ENCODE assay signal across 20 cellular contexts in genomic region chr18:44916429-44917183, GRCh38.
A peak's percentile ranks its signal among the peaks of the same experiment; 100 is the strongest.
DNase-seq lines count a peak whose midpoint lies in the region; ATAC-seq, FAIRE-seq and TF ChIP-seq lines count a peak whose summit lies in the region.
"Had no signal": no experiment of that assay in that cellular context is flagged by ENCODE, and none has a peak within 500 bp of the region (broad histone marks: within the 10 kb centered on the region; RNA-seq: fewer than 3 reads in every experiment).

No MANE protein-coding gene starts in this region.

- RAD21 ChIA-PET in GM12878 (lab: Charles Lee; ENCODE audit: unreplicated experiment): interaction anchor here (0.6 to 1.2 kb wide), 3 partner anchors 16 to 296 kb away, joined by 3 to 7 read pairs (median 4); no protein-coding TSS in a partner anchor

- no peak for TF ChIP-seq RAD21 in GM12878 (IDR thresholded peaks at IDR 0.05; ENCODE audit: insufficient read depth, low read depth, low read length)

- H3K9ac ChIP-seq in GM12878 (ENCODE audit: control insufficient read depth, insufficient read depth, low read length) (no peak overlapping the region), rectal smooth muscle tissue (ENCODE audit: low read length) (no peak overlapping the region)

- in situ Hi-C loops in GM12878 (cut with MboI): no loop called here

- intact Hi-C loops in GM12878 (cut with micrococcal nuclease; ENCODE audit: unreplicated experiment) (no loop called here), uterus (cut with DNase I; ENCODE audit: low total_unique reads) (no loop called here)

- TF ChIP-seq CTCF in GM12878 (IDR thresholded peaks at IDR 0.05 in 2 of 3, conservative IDR thresholded peaks at IDR 0.05 in 1 of 3; ENCODE audit: control insufficient read depth in 2 of 3, extremely low read depth in 1 of 3, insufficient read depth in 1 of 3, low read depth in 3 of 3, low read length in 3 of 3) (no peak), uterus (IDR thresholded peaks at IDR 0.05) (no peak)

- no TSS peak for BruUV-seq in GM12878 (replicated peaks; lab: Mats Ljungman, UMichigan)

- H3K4me1 ChIP-seq in GM12878 (ENCODE audit: control insufficient read depth, insufficient read depth, low read length): peaks cover 18% of the 10 kb centered on the region
- H3K4me1 ChIP-seq in rectal smooth muscle tissue (ENCODE audit: control insufficient read depth, insufficient read depth, low read length): peaks cover 14% of the 10 kb centered on the region
- peaks cover 0 to 4% of the 10 kb centered on the region in 2 donors for H3K4me1 ChIP-seq in uterus

- no peaks in the 10 kb centered on the region for H3K79me2 ChIP-seq in GM12878 (ENCODE audit: control insufficient read depth, insufficient read depth, low read length)

- POLR2A ChIA-PET in GM12878 (lab: Charles Lee): no interaction called here

- ATAC-seq in GM12878 (no peak), left lobe of liver (peak; percentile 41), HG03378 (IDR thresholded peaks at IDR 0.05; ENCODE audit: unreplicated experiment) (no peak)
- ATAC-seq: stimulated activated naive CD8-positive, alpha-beta T cell treated with anti-CD3 and anti-CD28 coated beads, Interleukin-15, amount 100 ng/mL, for 72 hours had no signal

- no peaks in the 10 kb centered on the region for H4K20me1 ChIP-seq in GM12878 (ENCODE audit: control insufficient read depth, insufficient read depth)

- WGBS in GM12878 (ENCODE audit: insufficient coverage, insufficient replicate concordance, low lambda C conversion rate, missing lambda C conversion rate): 56% methylated on average over 3 of the region's 3 CpGs

- H3K4me2 ChIP-seq in GM12878 (ENCODE audit: control insufficient read depth, insufficient read depth): no peak overlapping the region
- H3K4me2 ChIP-seq: PC-9 had no signal

- SMC1A ChIA-PET in GM12878 (lab: Charles Lee; ENCODE audit: uncharacterized antibody, unreplicated experiment): interaction anchor here (0.9 to 9.9 kb wide), 5 partner anchors 9 to 29 kb away, joined by 3 to 57 read pairs (median 5); no protein-coding TSS in a partner anchor

- H3K9me3 ChIP-seq in GM12878 (replicated peaks; ENCODE audit: control insufficient read depth, insufficient read depth, low read length) (no peaks in the 10 kb centered on the region), uterus (no peaks in the 10 kb centered on the region)
- H3K9me3 ChIP-seq: adrenal gland had no signal

- no peak for TF ChIP-seq EP300 in GM12878 (IDR thresholded peaks at IDR 0.05; ENCODE audit: borderline replicate concordance in 1 of 2, control insufficient read depth in 1 of 2, low read depth in 2 of 2, low read length in 2 of 2)

- H3K36me3 ChIP-seq in GM12878 (ENCODE audit: control insufficient read depth in 2 of 2, insufficient read depth in 2 of 2, low read length in 1 of 2): no peaks in the 10 kb centered on the region
- H3K36me3 ChIP-seq in rectal smooth muscle tissue (ENCODE audit: control insufficient read depth, insufficient read depth, low read length): no peaks in the 10 kb centered on the region
- no peaks in the 10 kb centered on the region for H3K36me3 ChIP-seq in uterus
- H3K36me3 ChIP-seq: adrenal gland had no signal

- H3K27me3 ChIP-seq in GM12878 (replicated peaks in 1 of 2; ENCODE audit: control insufficient read depth in 2 of 2, insufficient read depth in 2 of 2, low read length in 1 of 2) (no peaks in the 10 kb centered on the region), rectal smooth muscle tissue (ENCODE audit: control insufficient read depth, insufficient read depth, low read length) (no peaks in the 10 kb centered on the region), uterus (no peaks in the 10 kb centered on the region)
- H3K27me3 ChIP-seq: adrenal gland had no signal

- H3K27ac ChIP-seq in GM12878 (ENCODE audit: control insufficient read depth, insufficient read depth) (no peak overlapping the region), rectal smooth muscle tissue (ENCODE audit: low read depth, low read length) (peak overlapping the region; percentile 67), uterus (peak overlapping the region; percentile 65 to 68)
- H3K27ac ChIP-seq: PC-9 had no signal

- no peak overlapping the region for H2AFZ ChIP-seq in GM12878 (ENCODE audit: control insufficient read depth, low read depth, low read length)
- H2AFZ ChIP-seq: PC-9 had no signal

- no peak for DNase-seq in GM12878 (ENCODE audit: low read depth, low spot score)
- DNase-seq in left lobe of liver (ENCODE audit: low spot score): no peak
- no peak for DNase-seq in uterus
- DNase-seq in NAMALWA (ENCODE audit: low spot score): no peak
- DNase-seq in DMS79 treated with DMSO at 0.1 percent for 48 hours (lab: John Stamatoyannopoulos, UW): no peak
- DNase-seq: activated CD4-positive, alpha-beta T cell treated with anti-CD3 and anti-CD28 coated beads, Interleukin-2, amount 50 U/mL, for 4 hours; activated gamma-delta T cell treated with Interleukin-2 at 50 U/mL for 16 hours; adrenal gland; CD8-positive, alpha-beta memory T cell; MV-4-11; NCI-H187 treated with DMSO at 0.1 percent for 48 hours; SHP77 treated with DMSO at 0.1 percent for 48 hours; stimulated activated CD4-positive, alpha-beta T cell treated with anti-CD3 and anti-CD28 coated beads, Interleukin-4, amount 100 ng/mL, for 24 hours; stimulated activated naive CD8-positive, alpha-beta T cell treated with anti-CD3 and anti-CD28 coated beads, Interleukin-15, amount 100 ng/mL, for 72 hours had no signal

- no peak for TF ChIP-seq POLR2A in GM12878 (IDR thresholded peaks at IDR 0.05; ENCODE audit: low read depth, low read length)
- TF ChIP-seq POLR2A in uterus (IDR thresholded peaks at IDR 0.05): no peak

- CTCF ChIA-PET in GM12878 (lab: Yijun Ruan, JAX): interaction anchor here (1.1 kb wide), 2 partner anchors 13 to 296 kb away, joined by 3 read pairs; no protein-coding TSS in a partner anchor

- no peak for FAIRE-seq in GM12878 (lab: Jason Lieb, UNC)
- FAIRE-seq: frontal cortex, H1, kidney had no signal

- H3K4me3 ChIP-seq in GM12878: no peak overlapping the region
- no peak overlapping the region for H3K4me3 ChIP-seq in rectal smooth muscle tissue (ENCODE audit: low read length)
- H3K4me3 ChIP-seq in uterus: no peak overlapping the region
- H3K4me3 ChIP-seq: adrenal gland, PC-9 had no signal

TF ChIP-seq in GM12878, 131 proteins besides CTCF, POLR2A, EP300 and RAD21 (continues in another document):
- no peak for TF ChIP-seq EGR1 (IDR thresholded peaks at IDR 0.05; ENCODE audit: borderline replicate concordance in 1 of 2, low read depth in 2 of 2, low read length in 2 of 2)
- no peak for TF ChIP-seq PAX8 (IDR thresholded peaks at IDR 0.05)
- TF ChIP-seq SMC3 (IDR thresholded peaks at IDR 0.05; ENCODE audit: borderline replicate concordance, low read length): no peak
- TF ChIP-seq REST (IDR thresholded peaks at IDR 0.05; ENCODE audit: low read depth, low read length): peak; percentile 28; the same call in 1 of the 2 replicates
- TF ChIP-seq, protein P1, sequence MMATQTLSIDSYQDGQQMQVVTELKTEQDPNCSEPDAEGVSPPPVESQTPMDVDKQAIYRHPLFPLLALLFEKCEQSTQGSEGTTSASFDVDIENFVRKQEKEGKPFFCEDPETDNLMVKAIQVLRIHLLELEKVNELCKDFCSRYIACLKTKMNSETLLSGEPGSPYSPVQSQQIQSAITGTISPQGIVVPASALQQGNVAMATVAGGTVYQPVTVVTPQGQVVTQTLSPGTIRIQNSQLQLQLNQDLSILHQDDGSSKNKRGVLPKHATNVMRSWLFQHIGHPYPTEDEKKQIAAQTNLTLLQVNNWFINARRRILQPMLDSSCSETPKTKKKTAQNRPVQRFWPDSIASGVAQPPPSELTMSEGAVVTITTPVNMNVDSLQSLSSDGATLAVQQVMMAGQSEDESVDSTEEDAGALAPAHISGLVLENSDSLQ (IDR thresholded peaks at IDR 0.05): no peak
